ENCODE assay signal across 15 cellular contexts in genomic region chr2:231546014-231546413, GRCh38. TPM values are rescaled to one million over a fixed set of nuclear protein-coding genes. Genes with fewer than 3 reads are reported as not detected.
A peak's percentile ranks its signal among the peaks of the same experiment; 100 is the strongest.
DNase-seq lines count a peak whose midpoint lies in the region; FAIRE-seq and TF ChIP-seq lines count a peak whose summit lies in the region.
"Had no signal": no experiment of that assay in that cellular context is flagged by ENCODE, and none has a peak within 500 bp of the region (broad histone marks: within the 10 kb centered on the region; RNA-seq: fewer than 3 reads in every experiment).

No MANE protein-coding gene starts in this region.

- peak overlapping the region in 1 of 2 experiments; percentile 22 for H3K4ac ChIP-seq in mesenchymal stem cell (ENCODE audit: low read depth in 1 of 2, low read length in 2 of 2)

- no peaks in the 10 kb centered on the region for H3K27me3 ChIP-seq in BLaER1
- H3K27me3 ChIP-seq in SJSA1 (replicated peaks) = no peaks in the 10 kb centered on the region
- H3K27me3 ChIP-seq in mesenchymal stem cell (ENCODE audit: control insufficient read depth in 1 of 2, insufficient read depth in 1 of 2, low read length in 2 of 2) = peaks cover 0 to 2% of the 10 kb centered on the region in 2 experiments
- H3K27me3 ChIP-seq: brain microvascular endothelial cell had no signal

- peak; percentile 74 for FAIRE-seq in GM12891 (lab: Jason Lieb, UNC)

- H3K27ac ChIP-seq in BLaER1 = peak overlapping the region; percentile 89
- peak overlapping the region; percentile 67 for H3K27ac ChIP-seq in SJSA1
- H3K27ac ChIP-seq in mesenchymal stem cell (ENCODE audit: low read length, poor library complexity, severe bottlenecking) = no peak overlapping the region
- H3K27ac ChIP-seq: C4-2B, WERI-Rb-1 had no signal

- H3K79me1 ChIP-seq in mesenchymal stem cell (replicated peaks; ENCODE audit: low read length, poor library complexity, severe bottlenecking) = no peaks in the 10 kb centered on the region

- H2BK5ac ChIP-seq in mesenchymal stem cell (ENCODE audit: low read depth, low read length, poor library complexity, severe bottlenecking) = no peak overlapping the region

- no peak overlapping the region for H2AK5ac ChIP-seq in mesenchymal stem cell (ENCODE audit: low read length, severe bottlenecking)

- H3K4me2 ChIP-seq in BLaER1 (peak overlapping the region; percentile 89), mesenchymal stem cell (ENCODE audit: low read length, poor library complexity, severe bottlenecking) (no peak overlapping the region)

- H3K4me1 ChIP-seq in BLaER1 (peaks cover 70% of the 10 kb centered on the region), SJSA1 (replicated peaks) (peaks cover 26% of the 10 kb centered on the region), mesenchymal stem cell (ENCODE audit: control insufficient read depth, insufficient read depth, low read depth, low read length) (peaks cover 7% of the 10 kb centered on the region)

- no peak overlapping the region for H2AFZ ChIP-seq in mesenchymal stem cell (ENCODE audit: low read depth, low read length)

- H3K9me3 ChIP-seq in BLaER1 (peaks cover 36% of the 10 kb centered on the region), SJSA1 (replicated peaks) (no peaks in the 10 kb centered on the region), mesenchymal stem cell (ENCODE audit: control insufficient read depth, low read length) (peaks cover 4% of the 10 kb centered on the region)

- 87% methylated on average over 7 of the region's 8 CpGs for WGBS in mesenchymal stem cell

- DNase-seq in GM12891 (ENCODE audit: insufficient read length, low spot score) (no peak), SJSA1 (ENCODE audit: low read depth in 1 of 2, low spot score in 2 of 2) (no peak), mesenchymal stem cell (no peak), 8988T (no peak), SW 1271 (lab: John Stamatoyannopoulos, UW) (no peak), SKM-1 (lab: John Stamatoyannopoulos, UW; ENCODE audit: unreplicated experiment) (no peak)
- no peak for DNase-seq in activated effector memory CD4-positive, alpha-beta T cell treated with Interleukin-2 at 50 U/mL for 16 hours
- DNase-seq: NCI-H1105, NCI-H510A treated with DMSO at 0.1 percent for 48 hours, SHP77 treated with DMSO at 0.1 percent for 48 hours, WERI-Rb-1 had no signal

- H2BK120ac ChIP-seq in mesenchymal stem cell (ENCODE audit: low read depth, low read length) = no peak overlapping the region

- peak overlapping the region in 1 of 2 experiments; percentile 98 for H2BK12ac ChIP-seq in mesenchymal stem cell (ENCODE audit: low read length in 2 of 2)

- peak overlapping the region; percentile 74; the same call in 1 of the 2 replicates for H3K9ac ChIP-seq in BLaER1
- no peak overlapping the region for H3K9ac ChIP-seq in mesenchymal stem cell (ENCODE audit: low read length)

- no peak overlapping the region for H4K91ac ChIP-seq in mesenchymal stem cell (ENCODE audit: low read length)

- H3K4me3 ChIP-seq in BLaER1 (no peak overlapping the region), SJSA1 (no peak overlapping the region), mesenchymal stem cell (ENCODE audit: insufficient read depth in 1 of 2, low read depth in 1 of 2, low read length in 2 of 2) (no peak overlapping the region)

- peak overlapping the region in 1 of 2 experiments; percentile 4 for H3K14ac ChIP-seq in mesenchymal stem cell (ENCODE audit: low read length in 2 of 2)

- H3K18ac ChIP-seq in mesenchymal stem cell (ENCODE audit: low read depth in 1 of 2, low read length in 2 of 2) = peak overlapping the region in 1 of 2 experiments; percentile 13

- H2BK15ac ChIP-seq in mesenchymal stem cell (ENCODE audit: low read depth, poor library complexity, severe bottlenecking) = no peak overlapping the region

- H3K36me3 ChIP-seq in BLaER1 = 0 out of 2 replicates have a peak, but pooled peaks cover 4% of the 10 kb centered on the region
- no peaks in the 10 kb centered on the region for H3K36me3 ChIP-seq in SJSA1
- no peaks in the 10 kb centered on the region for H3K36me3 ChIP-seq in mesenchymal stem cell (ENCODE audit: control insufficient read depth in 1 of 2, insufficient read depth in 2 of 2, low read depth in 1 of 2, low read length in 2 of 2)
- H3K36me3 ChIP-seq: brain microvascular endothelial cell, WERI-Rb-1 had no signal

- no peak for TF ChIP-seq POLR2A in GM12891 (IDR thresholded peaks at IDR 0.05; ENCODE audit: low read depth, low read length)

- peak overlapping the region; percentile 7 for H4K8ac ChIP-seq in mesenchymal stem cell (ENCODE audit: low read length)

- no peak overlapping the region for H3K23ac ChIP-seq in mesenchymal stem cell (ENCODE audit: low read length in 2 of 2)

- H4K20me1 ChIP-seq in BLaER1 = no peaks in the 10 kb centered on the region

TF ChIP-seq in GM12891, 5 proteins besides CTCF, POLR2A, EP300 and RAD21:
- TF ChIP-seq SPI1 (IDR thresholded peaks at IDR 0.05; ENCODE audit: low read depth, low read length) = no peak
- TF ChIP-seq POLR2AphosphoS5 (IDR thresholded peaks at IDR 0.05; ENCODE audit: low read depth, low read length) = no peak
- no peak for TF ChIP-seq TAF1 (IDR thresholded peaks at IDR 0.05; ENCODE audit: low read depth, low read length)
- no peak for TF ChIP-seq PAX5 (IDR thresholded peaks at IDR 0.05; ENCODE audit: insufficient read depth, low read length, severe bottlenecking)
- TF ChIP-seq POU2F2 (IDR thresholded peaks at IDR 0.05; ENCODE audit: low read depth, low read length) = no peak

RNA-seq across cellular contexts. Expression of gene NMUR1, which starts 15.8 kb away (rescaled TPM):
- polyA plus RNA-seq in GM12891 (2012; ENCODE audit: low read depth, missing spikeins) = 0.31 TPM
- 0.21 and 1.0 TPM in 2 replicates for total RNA-seq in SJSA1 (2014; rRNA removed; shearing (Covaris generic))
- polyA plus RNA-seq in mesenchymal stem cell (2013, experiment 1 of 2) = 0.14 TPM
- polyA plus RNA-seq in mesenchymal stem cell (2013, experiment 2 of 2) = 0.15 TPM

RNA-seq across cellular contexts. Expression of gene TEX44, which starts 46.6 kb away (rescaled TPM):
- not detected for polyA plus RNA-seq in GM12891 (2012; ENCODE audit: low read depth, missing spikeins)
- not detected in 2 replicates for total RNA-seq in SJSA1 (2014; rRNA removed; shearing (Covaris generic))
- polyA plus RNA-seq in mesenchymal stem cell (2013, experiment 1 of 2) = not detected
- not detected for polyA plus RNA-seq in mesenchymal stem cell (2013, experiment 2 of 2)
- total RNA-seq: left colon had no signal
